Comparison of ENCODE assay signal across 25 cellular contexts in genomic region chrX:16659326-16659725, GRCh38. TPM values are rescaled to one million over a fixed set of nuclear protein-coding genes. Genes with fewer than 3 reads are reported as not detected.
DNase-seq lines count a peak whose midpoint lies in the region; ATAC-seq, FAIRE-seq and TF ChIP-seq lines count a peak whose summit lies in the region.
"Had no signal": no experiment of that assay in that cellular context is flagged by ENCODE, and none has a peak within 500 bp of the region (broad histone marks: within the 10 kb centered on the region; RNA-seq: fewer than 3 reads in every experiment).

No MANE protein-coding gene starts in this region.

- H3K27me3 Mint-ChIP-seq in activated T-cell treated with anti-CD3 and anti-CD28 coated beads, Interleukin-2, amount 50 U/mL, for 72 hours (ENCODE audit: low read depth) = no peaks in the 10 kb centered on the region
- H3K27me3 Mint-ChIP-seq in activated T-cell treated with anti-CD3 and anti-CD28 coated beads, Interleukin-2, amount 50 U/mL, for 4 hours (ENCODE audit: low read depth) = no peaks in the 10 kb centered on the region
- H3K27me3 Mint-ChIP-seq: CD4-positive, alpha-beta memory T cell had no signal

- peak overlapping the region; percentile 60 for H3K27ac Mint-ChIP-seq in activated T-cell treated with anti-CD3 and anti-CD28 coated beads, Interleukin-2, amount 50 U/mL, for 72 hours
- H3K27ac Mint-ChIP-seq: CD4-positive, alpha-beta memory T cell; IgD-negative memory B cell had no signal

- no peak for FAIRE-seq in small intestine (lab: Jason Lieb, UNC)
- FAIRE-seq: GM12892, H54 had no signal

- H3K4me1 ChIP-seq in SJSA1 (replicated peaks) (peaks cover 33% of the 10 kb centered on the region), left lung (no peaks in the 10 kb centered on the region), small intestine (ENCODE audit: control insufficient read depth in 2 of 2, insufficient read depth in 1 of 2, low read depth in 1 of 2, low read length in 1 of 2) (no peaks in the 10 kb centered on the region)
- H3K4me1 ChIP-seq: BLaER1, Peyer's patch had no signal

- no peaks in the 10 kb centered on the region for H3K4me1 Mint-ChIP-seq in activated T-cell treated with anti-CD3 and anti-CD28 coated beads, Interleukin-2, amount 50 U/mL, for 72 hours (ENCODE audit: low read depth)
- no peaks in the 10 kb centered on the region for H3K4me1 Mint-ChIP-seq in activated T-cell treated with anti-CD3 and anti-CD28 coated beads, Interleukin-2, amount 50 U/mL, for 4 hours (ENCODE audit: low read depth)
- H3K4me1 Mint-ChIP-seq: CD4-positive, alpha-beta memory T cell; IgD-negative memory B cell had no signal

- ATAC-seq in activated T-cell treated with anti-CD3 and anti-CD28 coated beads, Interleukin-2, amount 50 U/mL, for 72 hours (replicated peaks in 1 of 2) = no peak
- ATAC-seq in activated T-cell treated with anti-CD3 and anti-CD28 coated beads, Interleukin-2, amount 50 U/mL, for 4 hours = no peak
- peak; percentile 25 for ATAC-seq in left lung
- ATAC-seq in HG03045 (IDR thresholded peaks at IDR 0.05; ENCODE audit: unreplicated experiment) = no peak
- no peak for ATAC-seq in GM21717 (IDR thresholded peaks at IDR 0.05; ENCODE audit: unreplicated experiment)
- ATAC-seq: Right ventricle myocardium inferior had no signal

- H3K4me3 Mint-ChIP-seq in activated T-cell treated with anti-CD3 and anti-CD28 coated beads, Interleukin-2, amount 50 U/mL, for 72 hours = no peak overlapping the region
- H3K4me3 Mint-ChIP-seq in activated T-cell treated with anti-CD3 and anti-CD28 coated beads, Interleukin-2, amount 50 U/mL, for 4 hours = no peak overlapping the region
- H3K4me3 Mint-ChIP-seq: CD4-positive, alpha-beta memory T cell; IgD-negative memory B cell had no signal

- H3K36me3 ChIP-seq in SJSA1 = no peaks in the 10 kb centered on the region; the same call in 1 of the 2 replicates
- H3K36me3 ChIP-seq in left lung = no peaks in the 10 kb centered on the region
- no peaks in the 10 kb centered on the region for H3K36me3 ChIP-seq in small intestine (ENCODE audit: control insufficient read depth in 2 of 2, insufficient read depth in 2 of 2, low read length in 2 of 2)
- H3K36me3 ChIP-seq: Peyer's patch had no signal

- H3K4me3 ChIP-seq in SJSA1 (no peak overlapping the region), left lung (no peak overlapping the region), small intestine (ENCODE audit: low read depth in 1 of 2, low read length in 2 of 2) (no peak overlapping the region)
- H3K4me3 ChIP-seq: BLaER1, Peyer's patch had no signal

- TF ChIP-seq CTCF in left lung (IDR thresholded peaks at IDR 0.05) = no peak

- intact Hi-C loops in left lung (cut with DNase I) = no loop called here

- H3K9me3 Mint-ChIP-seq in activated T-cell treated with anti-CD3 and anti-CD28 coated beads, Interleukin-2, amount 50 U/mL, for 72 hours = no peaks in the 10 kb centered on the region
- no peaks in the 10 kb centered on the region for H3K9me3 Mint-ChIP-seq in activated T-cell treated with anti-CD3 and anti-CD28 coated beads, Interleukin-2, amount 50 U/mL, for 4 hours
- H3K9me3 Mint-ChIP-seq: IgD-negative memory B cell had no signal

- H3K27me3 ChIP-seq in SJSA1 (replicated peaks) = no peaks in the 10 kb centered on the region
- peaks cover 0 to 4% of the 10 kb centered on the region in 2 donors for H3K27me3 ChIP-seq in left lung
- H3K27me3 ChIP-seq in small intestine (ENCODE audit: control insufficient read depth in 2 of 2, insufficient read depth in 2 of 2, low read length in 2 of 2) = no peaks in the 10 kb centered on the region
- H3K27me3 ChIP-seq: Peyer's patch had no signal

- no peaks in the 10 kb centered on the region for H3K36me3 Mint-ChIP-seq in activated T-cell treated with anti-CD3 and anti-CD28 coated beads, Interleukin-2, amount 50 U/mL, for 72 hours (ENCODE audit: insufficient read depth in 2 of 2)
- peaks cover 1% of the 10 kb centered on the region for H3K36me3 Mint-ChIP-seq in activated T-cell treated with anti-CD3 and anti-CD28 coated beads, Interleukin-2, amount 50 U/mL, for 4 hours (ENCODE audit: insufficient read depth)

- H3K9me3 ChIP-seq in SJSA1 (replicated peaks) (no peaks in the 10 kb centered on the region), left lung (no peaks in the 10 kb centered on the region), small intestine (ENCODE audit: control insufficient read depth, low read depth) (no peaks in the 10 kb centered on the region)
- H3K9me3 ChIP-seq: BLaER1, Peyer's patch had no signal

- WGBS in small intestine, 3 donors = 73 to 97% (median 86%) methylated on average over 1 of the region's 1 CpG

- H3K27ac ChIP-seq in SJSA1 = peak overlapping the region; percentile 94
- no peak overlapping the region for H3K27ac ChIP-seq in left lung
- H3K27ac ChIP-seq in small intestine (ENCODE audit: low read depth in 1 of 2, low read length in 1 of 2) = no peak overlapping the region
- H3K27ac ChIP-seq: 22Rv1, BLaER1, Peyer's patch had no signal

- no peak for DNase-seq in activated T-cell treated with anti-CD3 and anti-CD28 coated beads, Interleukin-2, amount 50 U/mL, for 72 hours
- no peak for DNase-seq in activated T-cell treated with anti-CD3 and anti-CD28 coated beads, Interleukin-2, amount 50 U/mL, for 4 hours
- DNase-seq in SJSA1 (ENCODE audit: low read depth in 1 of 2, low spot score in 2 of 2) (peak in 1 of 2 experiments; percentile 58), left lung (no peak), small intestine (no peak), occipital lobe (lab: John Stamatoyannopoulos, UW) (no peak)
- DNase-seq: CD4-positive, alpha-beta memory T cell; Kasumi-1; MM.1S; NCI-H1092; NCI-H1436 treated with DMSO at 0.1 percent for 48 hours; NCI-H2029; NCI-H446; NCI-H526 treated with DMSO at 0.1 percent for 48 hours; Peyer's patch; SW 1271 had no signal

RNA-seq across cellular contexts. Expression of gene S100G, which starts 9.4 kb away (rescaled TPM):
- total RNA-seq in activated T-cell treated with anti-CD3 and anti-CD28 coated beads, Interleukin-2, amount 50 U/mL, for 72 hours = not detected
- total RNA-seq in activated T-cell treated with anti-CD3 and anti-CD28 coated beads, Interleukin-2, amount 50 U/mL, for 4 hours = not detected
- total RNA-seq in SJSA1 (2014; rRNA removed; shearing (Covaris generic)) = not detected in 2 replicates
- total RNA-seq in left lung (under 1 TPM in 1 of 2 donors, not detected in 1; 0.64 TPM), occipital lobe (not detected)
- 100 to 1,000 TPM in 1 of 3 donors, 10 to 100 TPM in 2; 28.9 to 295 (median 34.9) TPM for polyA plus RNA-seq in small intestine
- total RNA-seq: CD4-positive, alpha-beta memory T cell; HT1080; Peyer's patch; Right ventricle myocardium inferior had no signal
- polyA plus RNA-seq: CD4-positive, alpha-beta memory T cell; IgD-negative memory B cell had no signal

RNA-seq across cellular contexts. Expression of gene CTPS2, which starts 53.1 kb away (rescaled TPM):
- total RNA-seq in activated T-cell treated with anti-CD3 and anti-CD28 coated beads, Interleukin-2, amount 50 U/mL, for 72 hours = 1 to 10 TPM; 8.1 to 8.3 TPM
- total RNA-seq in activated T-cell treated with anti-CD3 and anti-CD28 coated beads, Interleukin-2, amount 50 U/mL, for 4 hours = 1 to 10 TPM; 1.2 to 2.6 (median 1.5) TPM
- 4.6 and 8.4 TPM in 2 replicates for total RNA-seq in SJSA1 (2014; rRNA removed; shearing (Covaris generic))
- total RNA-seq in left lung (10 to 100 TPM; 10.2 to 15.7 TPM), occipital lobe (33.4 TPM)
- polyA plus RNA-seq in small intestine = 10 to 100 TPM; 10.3 to 57.0 (median 17.6) TPM
